25 cellular contexts compared by ENCODE assay signal in genomic region chr20:49633023-49633422, GRCh38.
"Had no signal": no experiment of that assay in that cellular context is flagged by ENCODE, and none has a peak within 500 bp of the region (broad histone marks: within the 10 kb centered on the region; RNA-seq: fewer than 3 reads in every experiment).

No MANE protein-coding gene starts in this region.

- DNase-seq: activated CD4-positive, alpha-beta T cell treated with anti-CD3 and anti-CD28 coated beads for 48 hours; activated CD4-positive, alpha-beta T cell treated with anti-CD3 and anti-CD28 coated beads, Interleukin-2, amount 50 U/mL, for 4 hours; activated CD4-positive, CD25-positive, alpha-beta regulatory T cell treated with anti-CD3 and anti-CD28 coated beads, Interleukin-2, amount 50 U/mL, for 72 hours; activated CD8-positive, alpha-beta memory T cell treated with anti-CD3 and anti-CD28 coated beads, Interleukin-2, amount 50 U/mL, for 48 hours; activated CD8-positive, alpha-beta T cell treated with anti-CD3 and anti-CD28 coated beads, Interleukin-2, amount 10 ng/mL, durations not matched to agents 7 days and 5 days; activated naive CD4-positive, alpha-beta T cell treated with anti-CD3 and anti-CD28 coated beads, Interleukin-2, amount 50 U/mL, for 16 hours; activated naive CD8-positive, alpha-beta T cell treated with anti-CD3 and anti-CD28 coated beads, Interleukin-2, amount 10 ng/mL, durations not matched to agents 7 days and 5 days; activated T-cell treated with anti-CD3 and anti-CD28 coated beads, Interleukin-2, amount 50 U/mL, for 1 hour; aorta; central memory CD4-positive, alpha-beta T cell; Kasumi-1; NCI-H1048; NCI-H146; NCI-H1930; NCI-H345; NCI-H510A treated with DMSO at 0.1 percent for 48 hours; NCI-H69; NK-92 treated with Interleukin-12 subunit alpha and Interleukin-12 subunit beta, amount 100 ng/mL, for 24 hours; PC-3; SHP77; T-helper 17 cell; T-helper 9 cell had no signal

- ATAC-seq: activated CD8-positive, alpha-beta T cell treated with anti-CD3 and anti-CD28 coated beads, Interleukin-2, amount 10 ng/mL, durations not matched to agents 7 days and 5 days; PC-3; SK-N-SH treated with all-trans-retinoic acid at 6 μM for 48 hours; T-helper 17 cell; WTC11 had no signal

- H3K27me3 Mint-ChIP-seq: activated naive CD8-positive, alpha-beta T cell treated with anti-CD3 and anti-CD28 coated beads, Interleukin-2, amount 10 ng/mL, durations not matched to agents 7 days and 5 days; T-helper 17 cell had no signal

- H3K27ac Mint-ChIP-seq: activated naive CD8-positive, alpha-beta T cell treated with anti-CD3 and anti-CD28 coated beads, Interleukin-2, amount 10 ng/mL, durations not matched to agents 7 days and 5 days; T-helper 17 cell had no signal

- H3K27ac ChIP-seq: SJSA1 had no signal

- H3K4me1 ChIP-seq: SJSA1 had no signal

- H3K4me3 ChIP-seq: SJSA1 had no signal

- H3K4me3 Mint-ChIP-seq: activated CD8-positive, alpha-beta T cell treated with anti-CD3 and anti-CD28 coated beads, Interleukin-2, amount 10 ng/mL, durations not matched to agents 7 days and 5 days; activated naive CD8-positive, alpha-beta T cell treated with anti-CD3 and anti-CD28 coated beads, Interleukin-2, amount 10 ng/mL, durations not matched to agents 7 days and 5 days; T-helper 17 cell; WTC11 had no signal

- H3K27me3 ChIP-seq: SJSA1 had no signal
